Comparison of ENCODE assay signal across 25 cellular contexts in the genomic region with DNA sequence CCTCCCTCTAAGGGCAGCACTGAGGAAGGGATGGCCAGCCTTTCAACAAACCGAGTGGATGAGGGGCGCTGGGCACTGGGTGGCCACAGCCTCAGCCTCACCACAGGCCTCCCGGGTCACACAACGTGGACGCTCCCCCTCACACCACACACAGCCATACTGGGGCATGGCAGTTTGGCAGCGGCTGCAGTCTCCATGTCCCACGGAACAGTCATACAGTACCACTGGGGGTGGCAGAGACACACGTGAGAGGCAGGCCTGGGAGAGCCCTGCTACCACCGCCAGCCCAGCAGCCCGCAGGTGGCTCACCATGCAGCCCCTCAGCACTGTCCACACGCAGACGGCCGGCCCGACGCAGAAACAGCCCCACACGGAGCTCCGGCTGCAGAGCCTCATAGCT. TPM values are rescaled to one million over a fixed set of nuclear protein-coding genes. Genes with fewer than 3 reads are reported as not detected.
"Had no signal": no experiment of that assay in that cellular context is flagged by ENCODE, and none has a peak within 500 bp of the region (broad histone marks: within the 10 kb centered on the region; RNA-seq: fewer than 3 reads in every experiment).

No MANE protein-coding gene starts in this region.

- H3K36me3 ChIP-seq: neutrophil, ovary, uterus had no signal

- H3K27me3 ChIP-seq: heart left ventricle, neutrophil, ovary, right atrium auricular region, sigmoid colon, spleen, tibial nerve, uterus had no signal

- ATAC-seq: heart left ventricle; left lobe of liver; lower lobe of right lung; naive thymus-derived CD8-positive, alpha-beta T cell; stimulated activated effector memory CD8-positive, alpha-beta T cell treated with anti-CD3 and anti-CD28 coated beads, Interleukin-12 subunit alpha, Interleukin-12 subunit beta, amount 100 ng/mL, for 72 hours had no signal

- H3K9me3 ChIP-seq: heart left ventricle, lower lobe of right lung, neutrophil, ovary, right atrium auricular region, sigmoid colon, spleen, tibial nerve, uterus had no signal

- H3K27ac ChIP-seq: heart left ventricle, lower lobe of right lung, neutrophil, ovary, right atrium auricular region, uterus had no signal

- H3K4me1 ChIP-seq: lower lobe of right lung, uterus had no signal

- FAIRE-seq: islet of Langerhans, small intestine had no signal

- H3K4me3 ChIP-seq: heart left ventricle, lower lobe of right lung, ovary, right atrium auricular region, sigmoid colon, spleen, tibial nerve, uterus had no signal

- DNase-seq: hypothalamus; immature natural killer cell; lower lobe of right lung; mammary epithelial cell; mesenchymal stem cell; occipital lobe; ovary; sigmoid colon; small intestine; spleen; stimulated activated CD4-positive, alpha-beta T cell treated with anti-CD3 and anti-CD28 coated beads, Interleukin-4, amount 100 ng/mL, for 24 hours; stimulated activated naive CD4-positive, alpha-beta T cell; substantia nigra; uterus had no signal

RNA-seq across cellular contexts. Expression of a gene that starts 11.7 kb away (rescaled TPM):
- polyA plus RNA-seq: naive thymus-derived CD8-positive, alpha-beta T cell had no signal

RNA-seq across cellular contexts. Expression of a gene that starts 46.1 kb away (rescaled TPM):
- total RNA-seq: heart left ventricle; left lobe of liver; liver; lower lobe of right lung; mammary epithelial cell; mucosa of gallbladder; naive thymus-derived CD8-positive, alpha-beta T cell; renal cortical epithelial cell; right atrium auricular region; sigmoid colon; tibial nerve had no signal
- polyA plus RNA-seq: heart left ventricle; immature natural killer cell; liver; mammary epithelial cell; naive thymus-derived CD8-positive, alpha-beta T cell; sigmoid colon; small intestine; spleen had no signal
